26 cellular contexts compared by ENCODE assay signal in the genomic region with DNA sequence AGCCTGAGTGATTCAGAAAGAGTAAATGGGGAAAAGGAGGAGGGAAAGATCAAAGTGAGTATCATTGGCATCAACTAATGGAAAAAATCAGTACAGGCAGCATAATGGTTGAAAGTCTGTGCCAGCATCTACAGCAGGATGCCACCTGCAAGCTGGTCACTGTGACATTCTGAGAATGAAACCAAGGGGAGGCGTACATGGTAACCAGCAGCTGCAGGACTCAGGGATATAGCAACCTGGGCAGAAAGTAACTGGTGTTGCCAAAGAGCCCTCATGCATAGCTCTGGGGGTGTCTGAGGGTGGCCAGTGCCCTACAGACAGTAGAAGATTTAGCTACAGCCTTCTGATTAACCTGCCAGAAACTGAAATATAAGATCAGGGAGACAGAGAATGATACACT.
"Had no signal": no experiment of that assay in that cellular context is flagged by ENCODE, and none has a peak within 500 bp of the region (broad histone marks: within the 10 kb centered on the region; RNA-seq: fewer than 3 reads in every experiment).

No MANE protein-coding gene starts in this region.

- H3K36me3 ChIP-seq: esophagus squamous epithelium, heart right ventricle, lower lobe of right lung, sigmoid colon, spleen, tibial artery had no signal

- ATAC-seq: effector memory CD8-positive, alpha-beta T cell; heart right ventricle; left colon; left ventricle myocardium superior; lower lobe of right lung; naive thymus-derived CD8-positive, alpha-beta T cell; psoas muscle; right cardiac atrium; stimulated activated memory B cell treated with anti-CD40 and anti-IgM and Interleukin-4, amounts not matched to agents 10 μg/mL and 1 μg/mL and 100 μg/mL, for 72 hours; stimulated activated naive CD8-positive, alpha-beta T cell treated with anti-CD3 and anti-CD28 coated beads, Interleukin-15, Interleukin-2, amounts not matched to agents 100 U/mL and 50 U/mL, for 24 hours had no signal

- H3K4me3 ChIP-seq: esophagus squamous epithelium, heart right ventricle, lower lobe of right lung, psoas muscle, sigmoid colon, spleen, testis, tibial artery had no signal

- H3K9me3 ChIP-seq: esophagus squamous epithelium, heart right ventricle, lower lobe of right lung, psoas muscle, sigmoid colon, spleen, testis, tibial artery had no signal

- H3K4me1 ChIP-seq: esophagus squamous epithelium, heart right ventricle, lower lobe of right lung, psoas muscle, spleen, testis, tibial artery had no signal

- DNase-seq: cortex of kidney; effector memory CD8-positive, alpha-beta T cell; erythroblast; esophagus squamous epithelium; foreskin melanocyte; glutamatergic neuron; heart right ventricle; immature natural killer cell; islet precursor cell; kidney glomerular epithelial cell; left colon; left ventricle myocardium superior; lower lobe of right lung; naive thymus-derived CD8-positive, alpha-beta T cell; nephron progenitor cell; nucleus accumbens; psoas muscle; right cardiac atrium; sigmoid colon; spleen; stimulated activated CD4-positive, alpha-beta T cell treated with anti-CD3 and anti-CD28 coated beads, Interleukin-4, amount 100 ng/mL, for 4 hours; stimulated activated naive CD8-positive, alpha-beta T cell treated with anti-CD3 and anti-CD28 coated beads, Interleukin-15, Interleukin-2, amounts not matched to agents 100 U/mL and 50 U/mL, for 24 hours; substantia nigra; testis; tibial artery had no signal

- H3K27me3 ChIP-seq: esophagus squamous epithelium, sigmoid colon, spleen, testis, tibial artery had no signal

- H3K27ac ChIP-seq: esophagus squamous epithelium, heart right ventricle, lower lobe of right lung, psoas muscle, sigmoid colon, spleen, testis, tibial artery had no signal
